In genomic region chr18:79396431-79397287, GRCh38 we compare ENCODE assay signal across 8 cellular contexts. TPM values are rescaled to one million over a fixed set of nuclear protein-coding genes. Genes with fewer than 3 reads are reported as not detected.
DNase-seq lines count a peak whose midpoint lies in the region; ATAC-seq and TF ChIP-seq lines count a peak whose summit lies in the region.

No MANE protein-coding gene starts in this region.

- H3K27me3 ChIP-seq in HUES64 (ENCODE audit: insufficient read depth, low read length) (peaks cover 76% of the 10 kb centered on the region), foreskin keratinocyte (peaks cover 22% of the 10 kb centered on the region)

- no peak overlapping the region for H3K27ac ChIP-seq in HUES64 (ENCODE audit: low read depth, low read length)
- peak overlapping the region; percentile 43 for H3K27ac ChIP-seq in foreskin keratinocyte

- no peaks in the 10 kb centered on the region for H3K36me3 ChIP-seq in HUES64 (ENCODE audit: insufficient read depth, low read length)

- peak; percentile 50 for DNase-seq in activated CD8-positive, alpha-beta memory T cell treated with anti-CD3 and anti-CD28 coated beads, Interleukin-2, amount 50 U/mL, for 4 hours
- DNase-seq in foreskin keratinocyte (peak in 1 of 2 donors; percentile 25), posterior vena cava (ENCODE audit: low spot score) (peak; percentile 85), NCI-H2107 treated with DMSO at 0.1 percent for 48 hours (lab: John Stamatoyannopoulos, UW; ENCODE audit: unreplicated experiment) (no peak), epidermal melanocyte (ENCODE audit: insufficient read length, low spot score) (no peak)

- peak overlapping the region; percentile 41 for H3K4me3 ChIP-seq in HUES64 (ENCODE audit: low read length)

- no peaks in the 10 kb centered on the region for H3K4me1 ChIP-seq in HUES64 (ENCODE audit: insufficient read depth, low read length)
- H3K4me1 ChIP-seq in foreskin keratinocyte, result peaks cover 4% of the 10 kb centered on the region

- WGBS in HUES64, result 2% methylated on average over 67 of the region's 69 CpGs

- H3K9me3 ChIP-seq in HUES64 (ENCODE audit: insufficient read depth, low read depth, low read length), result no peaks in the 10 kb centered on the region

- H3K9ac ChIP-seq in HUES64 (ENCODE audit: low read depth, low read length), result no peak overlapping the region

- ATAC-seq in foreskin keratinocyte (peak; percentile 14), GM18505 (IDR thresholded peaks at IDR 0.05; ENCODE audit: unreplicated experiment) (no peak)

- TF ChIP-seq CTCF in GM12872 (IDR thresholded peaks at IDR 0.05; ENCODE audit: insufficient read depth, low read depth, low read length) (peak; percentile 30), foreskin keratinocyte (conservative IDR thresholded peaks at IDR 0.05) (peak; percentile 64)

- intact Hi-C loops in posterior vena cava (cut with DNase I), result no loop called here

- no peak for TF ChIP-seq POLR2A in GM18505 (IDR thresholded peaks at IDR 0.05; ENCODE audit: borderline replicate concordance, extremely low read depth, insufficient read depth, insufficient read length)

RNA-seq across cellular contexts. Expression of gene NFATC1, which starts 0.9 kb away (rescaled TPM):
- 3.4 TPM for polyA plus RNA-seq in HUES64 (2013, experiment 1 of 2)
- polyA plus RNA-seq in HUES64 (2013, experiment 2 of 2), result 7.1 TPM
- total RNA-seq in foreskin keratinocyte (4.4 and 7.3 TPM in 2 replicates), posterior vena cava (10 to 100 TPM; 23.9 to 26.9 TPM)
- polyA plus RNA-seq in foreskin keratinocyte, result 4.3 and 6.8 TPM in 2 replicates

Comparison
In these comparisons a context has a peak if more than half of its experiments do, and no peak if none do; other contexts are left out.
1. DNase-seq: peak in activated CD8-positive, alpha-beta memory T cell treated with anti-CD3 and anti-CD28 coated beads, Interleukin-2, amount 50 U/mL, for 4 hours (single experiment) and posterior vena cava (single experiment); none in NCI-H2107 treated with DMSO at 0.1 percent for 48 hours (single experiment) and epidermal melanocyte (single experiment).